ENCODE assay signal across 8 cellular contexts in genomic region chr19:16247353-16248182, GRCh38. TPM values are rescaled to one million over a fixed set of nuclear protein-coding genes. Genes with fewer than 3 reads are reported as not detected.
A peak's percentile ranks its signal among the peaks of the same experiment; 100 is the strongest.
DNase-seq lines count a peak whose midpoint lies in the region; ATAC-seq and TF ChIP-seq lines count a peak whose summit lies in the region.

No MANE protein-coding gene starts in this region.

- H3K9ac ChIP-seq in PC-3 (ENCODE audit: low read length), result no peak overlapping the region

- H3K27ac ChIP-seq in CD8-positive, alpha-beta memory T cell (ENCODE audit: low read depth, low read length), result no peak overlapping the region
- H3K27ac ChIP-seq in PC-3 (ENCODE audit: low read length) (no peak overlapping the region), epithelial cell of prostate (no peak overlapping the region)

- H3K79me2 ChIP-seq in PC-3 (ENCODE audit: low read length), result no peaks in the 10 kb centered on the region

- no peak overlapping the region for H3K4me3 ChIP-seq in CD8-positive, alpha-beta memory T cell (ENCODE audit: low read length)
- H3K4me3 ChIP-seq in PC-3 (ENCODE audit: low read length), result no peak overlapping the region

- 0 out of 2 replicates have a peak overlapping the region, but pooled peaks have one; percentile 4 for H2AFZ ChIP-seq in PC-3 (ENCODE audit: low read length)

- peaks cover 0 to 2% (median 0%) of the 10 kb centered on the region in 3 donors for H3K36me3 Mint-ChIP-seq in CD8-positive, alpha-beta memory T cell

- H3K9me2 ChIP-seq in PC-3 (replicated peaks; ENCODE audit: low read length), result no peaks in the 10 kb centered on the region

- H3K27me3 Mint-ChIP-seq in CD8-positive, alpha-beta memory T cell, result peaks cover 3 to 5% of the 10 kb centered on the region in 2 donors

- no peaks in the 10 kb centered on the region for H3K36me3 ChIP-seq in CD8-positive, alpha-beta memory T cell (ENCODE audit: insufficient read depth, low read length)
- no peaks in the 10 kb centered on the region for H3K36me3 ChIP-seq in PC-3 (ENCODE audit: low read depth, low read length)

- H3K4me2 ChIP-seq in PC-3 (ENCODE audit: low read length), result no peak overlapping the region

- BruUV-seq in PC-3 (replicated peaks; lab: Mats Ljungman, UMichigan), result no TSS peak

- H3F3A ChIP-seq in PC-3 (ENCODE audit: low read length, unreplicated experiment), result no peaks in the 10 kb centered on the region

- H3K27me3 ChIP-seq in CD8-positive, alpha-beta memory T cell (ENCODE audit: insufficient read depth, low read length, poor library complexity, severe bottlenecking), result no peaks in the 10 kb centered on the region
- H3K27me3 ChIP-seq in PC-3 (ENCODE audit: low read length), result no peaks in the 10 kb centered on the region

- H3K4me1 Mint-ChIP-seq in CD8-positive, alpha-beta memory T cell, result peaks cover 16 to 23% (median 17%) of the 10 kb centered on the region in 3 donors

- intact Hi-C loops in PC-3 (cut with micrococcal nuclease), result loop anchor here (1.0 kb wide), 2 partner anchors 82 to 136 kb away; no protein-coding TSS in a partner anchor

- no peaks in the 10 kb centered on the region for H3K9me3 ChIP-seq in CD8-positive, alpha-beta memory T cell (ENCODE audit: low read length)
- no peaks in the 10 kb centered on the region for H3K9me3 ChIP-seq in PC-3 (ENCODE audit: low read length)

- ATAC-seq in PC-3 (peak; percentile 99), GM19452 (IDR thresholded peaks at IDR 0.05; ENCODE audit: unreplicated experiment) (no peak)

- CTCF ChIA-PET in CD8-positive, alpha-beta memory T cell (lab: Charles Lee), result interaction anchor here (0.7 to 7.8 kb wide), 27 partner anchors 11 to 169 kb away, joined by 3 to 126 read pairs (median 4); no protein-coding TSS in a partner anchor
- CTCF ChIA-PET in PC-3 (lab: Charles Lee), result interaction anchor here (0.7 to 0.8 kb wide), 2 partner anchors 91 to 135 kb away, joined by 6 to 9 read pairs; no protein-coding TSS in a partner anchor

- POLR2A ChIA-PET in CD8-positive, alpha-beta memory T cell (lab: Charles Lee), result interaction anchor here (0.6 to 4.2 kb wide), 19 partner anchors 9 to 980 kb away, joined by 3 to 23 read pairs (median 4); partner anchors contain the start of gene KLF2
- POLR2A ChIA-PET in PC-3 (lab: Charles Lee; ENCODE audit: unreplicated experiment), result no interaction called here

- DNase-seq in CD8-positive, alpha-beta memory T cell, result peak; percentile 63 to 86 (median 78)
- DNase-seq in HT-29 (ENCODE audit: low spot score), result peak; percentile 81
- peak; percentile 87 for DNase-seq in PC-3
- peak; percentile 80 for DNase-seq in activated T-cell treated with anti-CD3 and anti-CD28 coated beads for 48 hours (ENCODE audit: low read depth)
- peak; percentile 18 for DNase-seq in epithelial cell of prostate (ENCODE audit: low read depth, low spot score)
- DNase-seq in myocyte (ENCODE audit: low read depth), result peak; percentile 82
- peak; percentile 59 to 82 for DNase-seq in stimulated activated CD8-positive, alpha-beta memory T cell treated with anti-CD3 and anti-CD28 coated beads, Interleukin-7, amount 100 ng/mL, for 1 hour (ENCODE audit: low read depth in 2 of 2)

- peaks cover 28% of the 10 kb centered on the region for H3K4me1 ChIP-seq in CD8-positive, alpha-beta memory T cell (ENCODE audit: insufficient read depth, low read length)
- no peaks in the 10 kb centered on the region for H3K4me1 ChIP-seq in PC-3 (ENCODE audit: insufficient read depth, low read length)

- no peaks in the 10 kb centered on the region for H3K9me3 Mint-ChIP-seq in CD8-positive, alpha-beta memory T cell

- H4K20me1 ChIP-seq in PC-3 (ENCODE audit: low read length), result no peaks in the 10 kb centered on the region

- H3K4me3 Mint-ChIP-seq in CD8-positive, alpha-beta memory T cell, result peak overlapping the region in 5 of 7 donors; percentile 11 to 70 (median 41)

- TF ChIP-seq CTCF in PC-3 (conservative IDR thresholded peaks at IDR 0.05; ENCODE audit: low read depth, low read length), result peak; percentile 96

- H3K27ac Mint-ChIP-seq in CD8-positive, alpha-beta memory T cell, result peak overlapping the region in 5 of 8 donors; percentile 43 to 89 (median 87)

RNA-seq across cellular contexts. Expression of gene AP1M1, which starts 49.9 kb away (rescaled TPM):
- 100 to 1,000 TPM; 113 to 120 TPM for total RNA-seq in CD8-positive, alpha-beta memory T cell
- polyA plus RNA-seq in CD8-positive, alpha-beta memory T cell, result 145 TPM
- total RNA-seq in HT-29 (2014; rRNA removed; shearing (Covaris generic)), result 49.4 and 65.8 TPM in 2 replicates
- total RNA-seq in PC-3 (2014; rRNA removed) (104 and 109 TPM in 2 replicates), myocyte (82.6 and 89.3 TPM in 2 replicates)
- 81.2 TPM for polyA plus RNA-seq in myocyte (2012)

Comparison
In these comparisons a context has a peak if more than half of its experiments do, and no peak if none do; other contexts are left out.
1. DNase-seq: peak in every context shown above with its lines; median percentile 87 in PC-3; 82 in myocyte; 81 in HT-29; 80 in activated T-cell treated with anti-CD3 and anti-CD28 coated beads for 48 hours; 78 in CD8-positive, alpha-beta memory T cell; 70 in stimulated activated CD8-positive, alpha-beta memory T cell treated with anti-CD3 and anti-CD28 coated beads, Interleukin-7, amount 100 ng/mL, for 1 hour; 18 in epithelial cell of prostate.